ENCODE assay signal across 1 cellular context in genomic region chr22:18035740-18036139, GRCh38.
A peak's percentile ranks its signal among the peaks of the same experiment; 100 is the strongest.
TF ChIP-seq lines count a peak whose summit lies in the region.

No MANE protein-coding gene starts in this region.

TF ChIP-seq in HepG2, 621 proteins besides CTCF, POLR2A, EP300 and RAD21 (continued from another document and continues in another):
- TF ChIP-seq HINFP (CRISPR knock-in tag; IDR thresholded peaks at IDR 0.05; ENCODE audit: low read depth) (no peak), ATF2 (CRISPR knock-in tag; IDR thresholded peaks at IDR 0.05) (peak; percentile 56; the same call in 1 of the 2 replicates), BHLHE40 (IDR thresholded peaks at IDR 0.05; ENCODE audit: low read length) (no peak), ESRRA (CRISPR knock-in tag; IDR thresholded peaks at IDR 0.05; ENCODE audit: low read depth) (peak; percentile 26; the same call in 1 of the 2 replicates), ZSCAN5A (CRISPR knock-in tag; IDR thresholded peaks at IDR 0.05; ENCODE audit: borderline replicate concordance) (no peak), NR2C2 (CRISPR knock-in tag; IDR thresholded peaks at IDR 0.05; ENCODE audit: borderline replicate concordance) (0 out of 2 replicates have a peak, but pooled peaks have one; percentile 24), ZNF326 (CRISPR knock-in tag; IDR thresholded peaks at IDR 0.05; ENCODE audit: borderline replicate concordance) (no peak), DDIT3 (CRISPR knock-in tag; IDR thresholded peaks at IDR 0.05) (no peak), MXD1 (CRISPR knock-in tag; IDR thresholded peaks at IDR 0.05) (no peak), CEBPG (CRISPR knock-in tag; IDR thresholded peaks at IDR 0.05) (peak; percentile 90), TRIM24 (CRISPR knock-in tag; IDR thresholded peaks at IDR 0.05) (no peak), ZNF547 (CRISPR knock-in tag; IDR thresholded peaks at IDR 0.05) (no peak), NFYC (CRISPR knock-in tag; IDR thresholded peaks at IDR 0.05) (peak; percentile 41; the same call in 1 of the 2 replicates), ZNF20 (CRISPR knock-in tag; IDR thresholded peaks at IDR 0.05) (no peak), ZNF567 (CRISPR knock-in tag; IDR thresholded peaks at IDR 0.05; ENCODE audit: borderline replicate concordance) (no peak), ZNF607 (CRISPR knock-in tag; IDR thresholded peaks at IDR 0.05; ENCODE audit: borderline replicate concordance) (no peak), ZNF564 (CRISPR knock-in tag; IDR thresholded peaks at IDR 0.05) (no peak), ZNF878 (CRISPR knock-in tag; IDR thresholded peaks at IDR 0.05) (no peak), ZNF337 (CRISPR knock-in tag; IDR thresholded peaks at IDR 0.05; ENCODE audit: borderline replicate concordance, low read depth) (no peak), RBM39 (IDR thresholded peaks at IDR 0.05; ENCODE audit: low read depth, low read length, poor library complexity, severe bottlenecking) (no peak), ZNF451 (CRISPR knock-in tag; IDR thresholded peaks at IDR 0.05) (no peak), SKIL (CRISPR knock-in tag; IDR thresholded peaks at IDR 0.05; ENCODE audit: borderline replicate concordance) (no peak), ZNF468 (CRISPR knock-in tag; IDR thresholded peaks at IDR 0.05) (no peak), MEF2D (CRISPR knock-in tag; IDR thresholded peaks at IDR 0.05) (no peak), TAF15 (IDR thresholded peaks at IDR 0.05; ENCODE audit: low read depth, low read length, poor library complexity, severe bottlenecking) (no peak), TRIM22 (IDR thresholded peaks at IDR 0.05) (no peak), HOXA3 (CRISPR knock-in tag; IDR thresholded peaks at IDR 0.05) (peak; percentile 56; the same call in 1 of the 2 replicates), TOE1 (CRISPR knock-in tag; IDR thresholded peaks at IDR 0.05) (no peak), ZNF512 (CRISPR knock-in tag; IDR thresholded peaks at IDR 0.05) (no peak), THAP11 (CRISPR knock-in tag; IDR thresholded peaks at IDR 0.05) (0 out of 2 replicates have a peak, but pooled peaks have one; percentile 43), IRF2 (CRISPR knock-in tag; IDR thresholded peaks at IDR 0.05) (no peak), ZNF12 (CRISPR knock-in tag; IDR thresholded peaks at IDR 0.05) (peak; percentile 15; the same call in 1 of the 2 replicates), ZNF75D (CRISPR knock-in tag; IDR thresholded peaks at IDR 0.05; ENCODE audit: borderline replicate concordance) (no peak), FOXA3 (CRISPR knock-in tag; IDR thresholded peaks at IDR 0.05) (peak; percentile 47; the same call in 1 of the 2 replicates), ZNF160 (CRISPR knock-in tag; IDR thresholded peaks at IDR 0.05) (no peak), ZNF276 (CRISPR knock-in tag; IDR thresholded peaks at IDR 0.05; ENCODE audit: low read depth) (no peak), HMG20A (CRISPR knock-in tag; IDR thresholded peaks at IDR 0.05; ENCODE audit: borderline replicate concordance) (0 out of 2 replicates have a peak, but pooled peaks have one; percentile 29), MYC (CRISPR knock-in tag; IDR thresholded peaks at IDR 0.05; ENCODE audit: borderline replicate concordance) (no peak), ZNF572 (CRISPR knock-in tag; IDR thresholded peaks at IDR 0.05) (no peak), ATF7 (IDR thresholded peaks at IDR 0.05) (no peak), ATF7 (CRISPR knock-in tag; IDR thresholded peaks at IDR 0.05) (0 out of 2 replicates have a peak, but pooled peaks have one; percentile 26), EZH2 (conservative IDR thresholded peaks at IDR 0.05; ENCODE audit: low read depth, low read length) (no peak), HMGA1 (CRISPR knock-in tag; conservative IDR thresholded peaks at IDR 0.05) (no peak), ETS1 (CRISPR knock-in tag; IDR thresholded peaks at IDR 0.05) (no peak), PBX2 (CRISPR knock-in tag; IDR thresholded peaks at IDR 0.05) (peak; percentile 62), ZBTB42 (CRISPR knock-in tag; IDR thresholded peaks at IDR 0.05) (no peak), ZSCAN30 (CRISPR knock-in tag; IDR thresholded peaks at IDR 0.05) (no peak), RFXAP (CRISPR knock-in tag; IDR thresholded peaks at IDR 0.05; ENCODE audit: borderline replicate concordance) (0 out of 2 replicates have a peak, but pooled peaks have one; percentile 40)
